8 cellular contexts compared by ENCODE assay signal in genomic region chr3:11602886-11603285, GRCh38. TPM values are rescaled to one million over a fixed set of nuclear protein-coding genes. Genes with fewer than 3 reads are reported as not detected.
DNase-seq lines count a peak whose midpoint lies in the region; ATAC-seq, FAIRE-seq and TF ChIP-seq lines count a peak whose summit lies in the region.

No MANE protein-coding gene starts in this region.

- TF ChIP-seq CTCF in spleen (IDR thresholded peaks at IDR 0.05 in 8 of 11, conservative IDR thresholded peaks at IDR 0.05 in 3 of 11), result no peak

- FAIRE-seq in urothelium cell line (lab: Jason Lieb, UNC), result no peak

- peaks cover 0 to 44% (median 15%) of the 10 kb centered on the region in 6 donors for H3K36me3 ChIP-seq in spleen

- no peaks in the 10 kb centered on the region for H3K9me3 ChIP-seq in spleen

- H3K4me3 ChIP-seq in spleen, result no peak overlapping the region

- no peaks in the 10 kb centered on the region for H3K27me3 ChIP-seq in spleen (replicated peaks in 1 of 7)

- TF ChIP-seq POLR2A in spleen (IDR thresholded peaks at IDR 0.05), result no peak

- intact Hi-C loops in spleen (cut with DNase I; ENCODE audit: low total_unique reads), result no loop called here

- peak; percentile 37 for ATAC-seq in GM18861 (IDR thresholded peaks at IDR 0.05; ENCODE audit: unreplicated experiment)
- ATAC-seq in esophagus mucosa, result no peak
- ATAC-seq in HG03354 (IDR thresholded peaks at IDR 0.05; ENCODE audit: poor library complexity, severe bottlenecking, unreplicated experiment), result no peak

- in situ Hi-C loops in SK-MEL-5 (cut with HindIII; ENCODE audit: low pct_unique_long_range_greater_than_20kb, low sequenced_read_pairs), result no loop called here

- peaks cover 10 to 83% (median 34%) of the 10 kb centered on the region in 6 donors for H3K4me1 ChIP-seq in spleen

- 80 to 90% (median 83%) methylated on average over 3 of the region's 3 CpGs for WGBS in spleen, 5 donors

- peak; percentile 7 for DNase-seq in SK-MEL-5 (ENCODE audit: low read depth, low spot score)
- peak; percentile 25 for DNase-seq in germinal center (ENCODE audit: low spot score)
- no peak for DNase-seq in spleen
- no peak for DNase-seq in urothelium cell line (ENCODE audit: low spot score)
- no peak for DNase-seq in DMS 273 (lab: John Stamatoyannopoulos, UW; ENCODE audit: unreplicated experiment)

- H3K27ac ChIP-seq in spleen, result peak overlapping the region in 6 of 8 donors; percentile 46 to 69 (median 64)

RNA-seq across cellular contexts. Expression of gene VGLL4, which starts 40.8 kb away (rescaled TPM):
- total RNA-seq in SK-MEL-5 (2014; rRNA removed; shearing (Covaris generic)), result 90.5 and 104 TPM in 2 replicates
- 154 and 161 TPM in 2 replicates for polyA plus RNA-seq in SK-MEL-5 (2015; cell fraction: cytosol; rRNA removed)
- 63.5 and 63.6 TPM in 2 replicates for polyA plus RNA-seq in SK-MEL-5 (2015; cell fraction: nucleus; rRNA removed)
- total RNA-seq in spleen, result 10 to 100 TPM; 45.9 to 80.2 (median 55.2) TPM
- 10 to 100 TPM; 13.5 to 37.5 (median 17.0) TPM for polyA plus RNA-seq in spleen
- total RNA-seq in esophagus mucosa, result 36.3 TPM

Comparison
In these comparisons a context has a peak if more than half of its experiments do, and no peak if none do; other contexts are left out.
1. DNase-seq: peak in SK-MEL-5 (single experiment) and germinal center (single experiment); none in spleen (single experiment), urothelium cell line (single experiment) and DMS 273 (single experiment).